ENCODE assay signal across 9 cellular contexts in genomic region chr11:127003260-127003981, GRCh38. TPM values are rescaled to one million over a fixed set of nuclear protein-coding genes. Genes with fewer than 3 reads are reported as not detected.
A peak's percentile ranks its signal among the peaks of the same experiment; 100 is the strongest.
DNase-seq lines count a peak whose midpoint lies in the region; ATAC-seq and TF ChIP-seq lines count a peak whose summit lies in the region.
"Had no signal": no experiment of that assay in that cellular context is flagged by ENCODE, and none has a peak within 500 bp of the region (broad histone marks: within the 10 kb centered on the region; RNA-seq: fewer than 3 reads in every experiment).

No MANE protein-coding gene starts in this region.

- POLR2A ChIA-PET in CD4-positive, alpha-beta memory T cell (lab: Charles Lee; ENCODE audit: partially characterized antibody) = no interaction called here
- POLR2A ChIA-PET in activated CD4-positive, alpha-beta T cell treated with anti-CD3 and anti-CD28 coated beads, Interleukin-2, amount 10 ng/mL, durations not matched to agents 7 days and 5 days (lab: Charles Lee) = no interaction called here

- CTCF ChIA-PET in CD4-positive, alpha-beta memory T cell (lab: Charles Lee; ENCODE audit: partially characterized antibody) = interaction anchor here (0.6 kb wide), 1 partner anchor 11 kb away, joined by 3 read pairs; no protein-coding TSS in a partner anchor
- CTCF ChIA-PET in activated CD4-positive, alpha-beta T cell treated with anti-CD3 and anti-CD28 coated beads, Interleukin-2, amount 10 ng/mL, durations not matched to agents 7 days and 5 days (lab: Charles Lee) = interaction anchor here (0.7 kb wide), 1 partner anchor 14 kb away, joined by 7 read pairs; no protein-coding TSS in a partner anchor

- H3K9me3 Mint-ChIP-seq in CD4-positive, alpha-beta memory T cell = peaks cover 0 to 2% (median 0%) of the 10 kb centered on the region in 8 donors
- no peaks in the 10 kb centered on the region for H3K9me3 Mint-ChIP-seq in activated CD4-positive, alpha-beta T cell treated with anti-CD3 and anti-CD28 coated beads, Interleukin-2, amount 10 ng/mL, durations not matched to agents 7 days and 5 days

- H3K4me3 ChIP-seq in astrocyte of the cerebellum (ENCODE audit: low read depth, low read length) (peak overlapping the region; percentile 37), kidney epithelial cell (ENCODE audit: low read depth, low read length) (peak overlapping the region; percentile 38)
- H3K4me3 ChIP-seq in CD4-positive, alpha-beta memory T cell (ENCODE audit: low read length in 2 of 2) = no peak overlapping the region

- no peaks in the 10 kb centered on the region for H3K9me3 ChIP-seq in CD4-positive, alpha-beta memory T cell (ENCODE audit: control insufficient read depth in 1 of 2, low read length in 2 of 2)

- no peaks in the 10 kb centered on the region for H3K36me3 ChIP-seq in kidney epithelial cell (ENCODE audit: control insufficient read depth, insufficient read depth, low read length)
- no peaks in the 10 kb centered on the region for H3K36me3 ChIP-seq in CD4-positive, alpha-beta memory T cell (ENCODE audit: insufficient read depth, low read length)

- H3K4me1 ChIP-seq in CD4-positive, alpha-beta memory T cell (ENCODE audit: insufficient read depth, low read length) = no peaks in the 10 kb centered on the region

- peak; percentile 69 for DNase-seq in EH (ENCODE audit: low read depth)
- peak; percentile 94 for DNase-seq in NCI-H1105 (lab: John Stamatoyannopoulos, UW)
- DNase-seq in astrocyte of the cerebellum (ENCODE audit: low read depth) = no peak
- DNase-seq in kidney epithelial cell (ENCODE audit: low read depth) = no peak
- no peak for DNase-seq in CD4-positive, alpha-beta memory T cell
- no peak for DNase-seq in SKM-1 (lab: John Stamatoyannopoulos, UW; ENCODE audit: unreplicated experiment)
- no peak for DNase-seq in activated CD4-positive, alpha-beta T cell treated with anti-CD3 and anti-CD28 coated beads, Interleukin-2, amount 10 ng/mL, durations not matched to agents 7 days and 5 days

- in situ Hi-C loops in astrocyte of the cerebellum (cut with HindIII; ENCODE audit: low sequenced_read_pairs) = no loop called here

- intact Hi-C loops in CD4-positive, alpha-beta memory T cell (cut with micrococcal nuclease) = no loop called here

- H3K27ac ChIP-seq in CD4-positive, alpha-beta memory T cell (ENCODE audit: low read depth, low read length) = no peak overlapping the region

- peaks cover 25 to 29% of the 10 kb centered on the region in 2 donors for H3K27me3 Mint-ChIP-seq in CD4-positive, alpha-beta memory T cell
- H3K27me3 Mint-ChIP-seq in activated CD4-positive, alpha-beta T cell treated with anti-CD3 and anti-CD28 coated beads, Interleukin-2, amount 10 ng/mL, durations not matched to agents 7 days and 5 days = peaks cover 13% of the 10 kb centered on the region

- H3K27me3 ChIP-seq in kidney epithelial cell (ENCODE audit: control insufficient read depth, insufficient read depth, low read length) = no peaks in the 10 kb centered on the region
- H3K27me3 ChIP-seq in CD4-positive, alpha-beta memory T cell (ENCODE audit: insufficient read depth, low read length) = peaks cover 9% of the 10 kb centered on the region

- TF ChIP-seq CTCF in astrocyte of the cerebellum (IDR thresholded peaks at IDR 0.05; ENCODE audit: low read depth, low read length, missing control alignments) (peak; percentile 27), kidney epithelial cell (IDR thresholded peaks at IDR 0.05; ENCODE audit: insufficient read depth, low read length, poor library complexity, severe bottlenecking) (peak; percentile 73)

- ATAC-seq in GM18519 (IDR thresholded peaks at IDR 0.05; ENCODE audit: low FRiP score, unreplicated experiment) = no peak

- H3K27ac Mint-ChIP-seq in CD4-positive, alpha-beta memory T cell = no peak overlapping the region
- no peak overlapping the region for H3K27ac Mint-ChIP-seq in activated CD4-positive, alpha-beta T cell treated with anti-CD3 and anti-CD28 coated beads, Interleukin-2, amount 10 ng/mL, durations not matched to agents 7 days and 5 days

- H3K4me3 Mint-ChIP-seq in CD4-positive, alpha-beta memory T cell = no peak overlapping the region
- H3K4me3 Mint-ChIP-seq in activated CD4-positive, alpha-beta T cell treated with anti-CD3 and anti-CD28 coated beads, Interleukin-2, amount 10 ng/mL, durations not matched to agents 7 days and 5 days = no peak overlapping the region

- peaks cover 0 to 5% (median under 1%) of the 10 kb centered on the region in 4 donors for H3K4me1 Mint-ChIP-seq in CD4-positive, alpha-beta memory T cell
- H3K4me1 Mint-ChIP-seq in activated CD4-positive, alpha-beta T cell treated with anti-CD3 and anti-CD28 coated beads, Interleukin-2, amount 10 ng/mL, durations not matched to agents 7 days and 5 days = no peaks in the 10 kb centered on the region

- H3K36me3 Mint-ChIP-seq in CD4-positive, alpha-beta memory T cell = no peaks in the 10 kb centered on the region
- H3K36me3 Mint-ChIP-seq in activated CD4-positive, alpha-beta T cell treated with anti-CD3 and anti-CD28 coated beads, Interleukin-2, amount 10 ng/mL, durations not matched to agents 7 days and 5 days (ENCODE audit: low read depth) = no peaks in the 10 kb centered on the region

RNA-seq across cellular contexts. Expression of gene KIRREL3, which starts 2.9 kb away (rescaled TPM):
- total RNA-seq in kidney epithelial cell = 1.3 and 1.4 TPM in 2 replicates
- not detected for total RNA-seq in CD4-positive, alpha-beta memory T cell
- not detected for polyA plus RNA-seq in CD4-positive, alpha-beta memory T cell
- not detected for total RNA-seq in activated CD4-positive, alpha-beta T cell treated with anti-CD3 and anti-CD28 coated beads, Interleukin-2, amount 10 ng/mL, durations not matched to agents 7 days and 5 days
- total RNA-seq: NCI-H460 had no signal

Comparison
In these comparisons a context has a peak if more than half of its experiments do, and no peak if none do; other contexts are left out.
1. DNase-seq: peak in EH (single experiment) and NCI-H1105 (single experiment); none in astrocyte of the cerebellum (single experiment), kidney epithelial cell (single experiment), CD4-positive, alpha-beta memory T cell (0 of 5), SKM-1 (single experiment) and activated CD4-positive, alpha-beta T cell treated with anti-CD3 and anti-CD28 coated beads, Interleukin-2, amount 10 ng/mL, durations not matched to agents 7 days and 5 days (single experiment).
2. H3K4me3 ChIP-seq: peak in astrocyte of the cerebellum (single experiment) and kidney epithelial cell (single experiment); none in CD4-positive, alpha-beta memory T cell (0 of 2).